ENCODE assay signal across 1 cellular context in the genomic region with DNA sequence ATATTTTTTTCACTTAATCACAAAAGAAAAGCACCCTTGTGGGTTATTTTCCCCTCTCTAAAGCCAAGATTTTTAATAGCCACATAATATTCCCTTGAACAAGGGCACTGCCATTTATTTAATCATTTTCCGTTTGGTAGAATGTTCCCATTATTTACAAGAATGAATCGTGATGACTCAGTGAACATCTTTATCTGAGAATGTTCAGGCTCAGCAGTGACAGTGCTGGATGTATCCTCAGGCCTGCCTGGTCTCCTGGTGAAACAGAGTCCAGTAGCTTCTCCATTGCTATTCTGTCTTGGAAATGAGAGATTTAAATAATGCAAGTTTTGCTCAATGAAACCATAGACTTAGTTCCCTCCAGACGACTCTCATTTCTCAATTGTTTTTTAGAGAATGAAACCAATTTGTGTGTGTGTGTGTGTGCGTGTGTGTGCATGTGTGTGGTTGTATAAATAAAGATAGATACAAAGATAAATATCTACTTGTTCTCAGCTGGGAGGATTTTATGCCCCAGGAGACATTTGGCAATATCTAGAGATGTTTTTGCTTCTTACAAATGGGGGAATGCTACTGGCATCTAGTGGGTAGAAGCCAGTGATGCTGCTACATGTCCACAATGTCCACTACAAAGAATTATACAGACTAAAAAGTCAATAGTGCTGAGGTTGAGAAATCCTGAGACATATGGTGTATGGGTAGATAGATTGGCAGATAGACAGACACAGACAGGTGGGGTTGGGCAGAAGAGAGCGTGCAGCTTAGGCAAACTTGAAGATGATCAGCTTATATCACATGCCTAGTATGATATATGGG.
TF ChIP-seq lines count a peak whose summit lies in the region.

No MANE protein-coding gene starts in this region.

TF ChIP-seq in GM23338, 12 proteins besides CTCF, POLR2A, EP300 and RAD21 (continued from another document):
- TF ChIP-seq ZNF114 (CRISPR knock-in tag; IDR thresholded peaks at IDR 0.05) = no peak
- TF ChIP-seq, protein P1, sequence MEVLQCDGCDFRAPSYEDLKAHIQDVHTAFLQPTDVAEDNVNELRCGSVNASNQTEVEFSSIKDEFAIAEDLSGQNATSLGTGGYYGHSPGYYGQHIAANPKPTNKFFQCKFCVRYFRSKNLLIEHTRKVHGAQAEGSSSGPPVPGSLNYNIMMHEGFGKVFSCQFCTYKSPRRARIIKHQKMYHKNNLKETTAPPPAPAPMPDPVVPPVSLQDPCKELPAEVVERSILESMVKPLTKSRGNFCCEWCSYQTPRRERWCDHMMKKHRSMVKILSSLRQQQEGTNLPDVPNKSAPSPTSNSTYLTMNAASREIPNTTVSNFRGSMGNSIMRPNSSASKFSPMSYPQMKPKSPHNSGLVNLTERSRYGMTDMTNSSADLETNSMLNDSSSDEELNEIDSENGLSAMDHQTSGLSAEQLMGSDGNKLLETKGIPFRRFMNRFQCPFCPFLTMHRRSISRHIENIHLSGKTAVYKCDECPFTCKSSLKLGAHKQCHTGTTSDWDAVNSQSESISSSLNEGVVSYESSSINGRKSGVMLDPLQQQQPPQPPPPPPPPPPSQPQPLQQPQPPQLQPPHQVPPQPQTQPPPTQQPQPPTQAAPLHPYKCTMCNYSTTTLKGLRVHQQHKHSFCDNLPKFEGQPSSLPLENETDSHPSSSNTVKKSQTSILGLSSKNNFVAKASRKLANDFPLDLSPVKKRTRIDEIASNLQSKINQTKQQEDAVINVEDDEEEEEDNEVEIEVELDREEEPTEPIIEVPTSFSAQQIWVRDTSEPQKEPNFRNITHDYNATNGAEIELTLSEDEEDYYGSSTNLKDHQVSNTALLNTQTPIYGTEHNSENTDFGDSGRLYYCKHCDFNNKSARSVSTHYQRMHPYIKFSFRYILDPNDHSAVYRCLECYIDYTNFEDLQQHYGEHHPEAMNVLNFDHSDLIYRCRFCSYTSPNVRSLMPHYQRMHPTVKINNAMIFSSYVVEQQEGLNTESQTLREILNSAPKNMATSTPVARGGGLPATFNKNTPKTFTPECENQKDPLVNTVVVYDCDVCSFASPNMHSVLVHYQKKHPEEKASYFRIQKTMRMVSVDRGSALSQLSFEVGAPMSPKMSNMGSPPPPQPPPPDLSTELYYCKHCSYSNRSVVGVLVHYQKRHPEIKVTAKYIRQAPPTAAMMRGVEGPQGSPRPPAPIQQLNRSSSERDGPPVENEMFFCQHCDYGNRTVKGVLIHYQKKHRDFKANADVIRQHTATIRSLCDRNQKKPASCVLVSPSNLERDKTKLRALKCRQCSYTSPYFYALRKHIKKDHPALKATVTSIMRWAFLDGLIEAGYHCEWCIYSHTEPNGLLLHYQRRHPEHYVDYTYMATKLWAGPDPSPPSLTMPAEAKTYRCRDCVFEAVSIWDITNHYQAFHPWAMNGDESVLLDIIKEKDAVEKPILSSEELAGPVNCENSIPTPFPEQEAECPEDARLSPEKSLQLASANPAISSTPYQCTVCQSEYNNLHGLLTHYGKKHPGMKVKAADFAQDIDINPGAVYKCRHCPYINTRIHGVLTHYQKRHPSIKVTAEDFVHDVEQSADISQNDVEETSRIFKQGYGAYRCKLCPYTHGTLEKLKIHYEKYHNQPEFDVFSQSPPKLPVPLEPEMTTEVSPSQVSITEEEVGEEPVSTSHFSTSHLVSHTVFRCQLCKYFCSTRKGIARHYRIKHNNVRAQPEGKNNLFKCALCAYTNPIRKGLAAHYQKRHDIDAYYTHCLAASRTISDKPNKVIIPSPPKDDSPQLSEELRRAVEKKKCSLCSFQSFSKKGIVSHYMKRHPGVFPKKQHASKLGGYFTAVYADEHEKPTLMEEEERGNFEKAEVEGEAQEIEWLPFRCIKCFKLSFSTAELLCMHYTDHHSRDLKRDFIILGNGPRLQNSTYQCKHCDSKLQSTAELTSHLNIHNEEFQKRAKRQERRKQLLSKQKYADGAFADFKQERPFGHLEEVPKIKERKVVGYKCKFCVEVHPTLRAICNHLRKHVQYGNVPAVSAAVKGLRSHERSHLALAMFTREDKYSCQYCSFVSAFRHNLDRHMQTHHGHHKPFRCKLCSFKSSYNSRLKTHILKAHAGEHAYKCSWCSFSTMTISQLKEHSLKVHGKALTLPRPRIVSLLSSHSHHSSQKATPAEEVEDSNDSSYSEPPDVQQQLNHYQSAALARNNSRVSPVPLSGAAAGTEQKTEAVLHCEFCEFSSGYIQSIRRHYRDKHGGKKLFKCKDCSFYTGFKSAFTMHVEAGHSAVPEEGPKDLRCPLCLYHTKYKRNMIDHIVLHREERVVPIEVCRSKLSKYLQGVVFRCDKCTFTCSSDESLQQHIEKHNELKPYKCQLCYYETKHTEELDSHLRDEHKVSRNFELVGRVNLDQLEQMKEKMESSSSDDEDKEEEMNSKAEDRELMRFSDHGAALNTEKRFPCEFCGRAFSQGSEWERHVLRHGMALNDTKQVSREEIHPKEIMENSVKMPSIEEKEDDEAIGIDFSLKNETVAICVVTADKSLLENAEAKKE (CRISPR knock-in tag; IDR thresholded peaks at IDR 0.05) = no peak
- no peak for TF ChIP-seq EZH2phosphoT487 (IDR thresholded peaks at IDR 0.05; ENCODE audit: unreplicated experiment)
- no peak for TF ChIP-seq EZH2 (IDR thresholded peaks at IDR 0.05; ENCODE audit: low read depth, unreplicated experiment)
- no peak for TF ChIP-seq STAT1 (IDR thresholded peaks at IDR 0.05; ENCODE audit: unreplicated experiment)
- no peak for TF ChIP-seq ZNF331 (CRISPR knock-in tag; IDR thresholded peaks at IDR 0.05; ENCODE audit: low read depth)
- no peak for TF ChIP-seq POLR2AphosphoS5 (IDR thresholded peaks at IDR 0.05; ENCODE audit: low read depth)
- no peak for TF ChIP-seq JUNB (IDR thresholded peaks at IDR 0.05; ENCODE audit: unreplicated experiment)
- no peak for TF ChIP-seq CREB1 (CRISPR knock-in tag; IDR thresholded peaks at IDR 0.05; ENCODE audit: low read depth)
- TF ChIP-seq, protein P2, sequence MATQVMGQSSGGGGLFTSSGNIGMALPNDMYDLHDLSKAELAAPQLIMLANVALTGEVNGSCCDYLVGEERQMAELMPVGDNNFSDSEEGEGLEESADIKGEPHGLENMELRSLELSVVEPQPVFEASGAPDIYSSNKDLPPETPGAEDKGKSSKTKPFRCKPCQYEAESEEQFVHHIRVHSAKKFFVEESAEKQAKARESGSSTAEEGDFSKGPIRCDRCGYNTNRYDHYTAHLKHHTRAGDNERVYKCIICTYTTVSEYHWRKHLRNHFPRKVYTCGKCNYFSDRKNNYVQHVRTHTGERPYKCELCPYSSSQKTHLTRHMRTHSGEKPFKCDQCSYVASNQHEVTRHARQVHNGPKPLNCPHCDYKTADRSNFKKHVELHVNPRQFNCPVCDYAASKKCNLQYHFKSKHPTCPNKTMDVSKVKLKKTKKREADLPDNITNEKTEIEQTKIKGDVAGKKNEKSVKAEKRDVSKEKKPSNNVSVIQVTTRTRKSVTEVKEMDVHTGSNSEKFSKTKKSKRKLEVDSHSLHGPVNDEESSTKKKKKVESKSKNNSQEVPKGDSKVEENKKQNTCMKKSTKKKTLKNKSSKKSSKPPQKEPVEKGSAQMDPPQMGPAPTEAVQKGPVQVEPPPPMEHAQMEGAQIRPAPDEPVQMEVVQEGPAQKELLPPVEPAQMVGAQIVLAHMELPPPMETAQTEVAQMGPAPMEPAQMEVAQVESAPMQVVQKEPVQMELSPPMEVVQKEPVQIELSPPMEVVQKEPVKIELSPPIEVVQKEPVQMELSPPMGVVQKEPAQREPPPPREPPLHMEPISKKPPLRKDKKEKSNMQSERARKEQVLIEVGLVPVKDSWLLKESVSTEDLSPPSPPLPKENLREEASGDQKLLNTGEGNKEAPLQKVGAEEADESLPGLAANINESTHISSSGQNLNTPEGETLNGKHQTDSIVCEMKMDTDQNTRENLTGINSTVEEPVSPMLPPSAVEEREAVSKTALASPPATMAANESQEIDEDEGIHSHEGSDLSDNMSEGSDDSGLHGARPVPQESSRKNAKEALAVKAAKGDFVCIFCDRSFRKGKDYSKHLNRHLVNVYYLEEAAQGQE (IDR thresholded peaks at IDR 0.05; ENCODE audit: unreplicated experiment) = no peak
